1 cellular context compared by ENCODE assay signal in the genomic region with DNA sequence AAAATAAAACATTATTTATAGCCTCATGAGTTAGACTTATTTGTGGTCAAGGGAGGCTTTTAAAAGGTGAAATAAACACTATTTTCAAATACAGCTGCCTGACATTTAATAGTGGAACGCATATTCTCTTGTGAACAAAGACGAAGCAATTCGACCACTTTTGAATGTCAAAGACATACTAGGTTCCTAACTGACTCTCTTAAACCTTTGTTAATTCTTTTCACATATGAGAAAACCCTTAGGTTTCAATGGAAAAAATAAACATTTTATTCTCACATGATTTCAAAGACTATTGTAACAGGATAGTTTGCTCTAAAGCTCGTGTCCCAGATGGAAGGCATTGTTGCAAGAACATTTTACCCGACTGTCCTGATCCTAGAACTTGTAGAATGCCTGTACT.
TF ChIP-seq lines count a peak whose summit lies in the region.

No MANE protein-coding gene starts in this region.

TF ChIP-seq in H1, 55 proteins besides CTCF, POLR2A, EP300 and RAD21 (continued from another document):
- TF ChIP-seq BRCA1 (IDR thresholded peaks at IDR 0.05; ENCODE audit: low read depth, low read length): no peak
- TF ChIP-seq TAF1 (IDR thresholded peaks at IDR 0.05; ENCODE audit: low read depth, low read length): no peak
TF ChIP-seq in H1: peak in this region for 0.
